2 cellular contexts compared by ENCODE assay signal in genomic region chr4:173316060-173316459, GRCh38.
TF ChIP-seq lines count a peak whose summit lies in the region.

No MANE protein-coding gene starts in this region.

TF ChIP-seq in K562, 482 proteins besides CTCF, POLR2A, EP300 and RAD21:
- TF ChIP-seq C11orf30 (IDR thresholded peaks at IDR 0.05; ENCODE audit: low read depth) (no peak), POLR3A (IDR thresholded peaks at IDR 0.05; ENCODE audit: borderline replicate concordance, extremely low read depth, insufficient read depth, insufficient read length) (no peak), PML (IDR thresholded peaks at IDR 0.05; ENCODE audit: low read length) (no peak), RB1 (IDR thresholded peaks at IDR 0.05; ENCODE audit: low read depth) (no peak)

TF ChIP-seq in HepG2, 621 proteins besides CTCF, POLR2A, EP300 and RAD21:
- TF ChIP-seq CENPBD1 (CRISPR knock-in tag; IDR thresholded peaks at IDR 0.05; ENCODE audit: borderline replicate concordance, low read depth) (no peak), SNAI1 (CRISPR knock-in tag; IDR thresholded peaks at IDR 0.05; ENCODE audit: borderline replicate concordance) (no peak), ZNF703 (CRISPR knock-in tag; IDR thresholded peaks at IDR 0.05; ENCODE audit: borderline replicate concordance) (no peak), ZNF510 (CRISPR knock-in tag; IDR thresholded peaks at IDR 0.05; ENCODE audit: low read depth) (no peak), ZNF18 (CRISPR knock-in tag; IDR thresholded peaks at IDR 0.05; ENCODE audit: insufficient replicate concordance) (no peak), FOSL1 (CRISPR knock-in tag; IDR thresholded peaks at IDR 0.05; ENCODE audit: borderline replicate concordance) (no peak), ZNF326 (CRISPR knock-in tag; IDR thresholded peaks at IDR 0.05; ENCODE audit: borderline replicate concordance) (no peak), TFAP4 (IDR thresholded peaks at IDR 0.05; ENCODE audit: borderline replicate concordance, low read depth) (no peak), ZNF101 (CRISPR knock-in tag; IDR thresholded peaks at IDR 0.05; ENCODE audit: borderline replicate concordance, low read depth) (no peak), NRL (CRISPR knock-in tag; IDR thresholded peaks at IDR 0.05; ENCODE audit: borderline replicate concordance) (no peak), SIN3A (IDR thresholded peaks at IDR 0.05; ENCODE audit: borderline replicate concordance, low read depth, low read length) (no peak), NFIC (IDR thresholded peaks at IDR 0.05; ENCODE audit: low read length) (no peak), TBX2 (CRISPR knock-in tag; IDR thresholded peaks at IDR 0.05; ENCODE audit: borderline replicate concordance) (no peak), ATF1 (CRISPR knock-in tag; IDR thresholded peaks at IDR 0.05) (no peak), ZNF644 (CRISPR knock-in tag; IDR thresholded peaks at IDR 0.05; ENCODE audit: low read depth) (no peak), TCF7L2 (IDR thresholded peaks at IDR 0.05; ENCODE audit: low read depth, low read length) (no peak), PRPF4 (IDR thresholded peaks at IDR 0.05; ENCODE audit: low read depth, low read length, poor library complexity, severe bottlenecking) (no peak), ZNF549 (CRISPR knock-in tag; IDR thresholded peaks at IDR 0.05) (no peak)
